In genomic region chr14:74614508-74615495, GRCh38 we compare ENCODE assay signal across 11 cellular contexts. TPM values are rescaled to one million over a fixed set of nuclear protein-coding genes. Genes with fewer than 3 reads are reported as not detected.
A peak's percentile ranks its signal among the peaks of the same experiment; 100 is the strongest.
DNase-seq lines count a peak whose midpoint lies in the region; ATAC-seq, FAIRE-seq and TF ChIP-seq lines count a peak whose summit lies in the region.
"Had no signal": no experiment of that assay in that cellular context is flagged by ENCODE, and none has a peak within 500 bp of the region (broad histone marks: within the 10 kb centered on the region; RNA-seq: fewer than 3 reads in every experiment).

No MANE protein-coding gene starts in this region.

- H3K27me3 Mint-ChIP-seq in activated T-helper 2 cell treated with anti-CD3 and anti-CD28 coated beads, Interferon-gamma antibody, Interleukin-2, Interleukin-4, amounts not matched to agents 10 μg/mL and 5 μg/mL and 100 μg/mL, durations not matched to agents 14 hours and 24 hours and 36 hours (ENCODE audit: low read depth) = peaks cover 35% of the 10 kb centered on the region

- H3K36me3 ChIP-seq in Panc1 (ENCODE audit: control insufficient read depth, insufficient read depth, low read length) = no peaks in the 10 kb centered on the region
- H3K36me3 ChIP-seq in fibroblast of lung (ENCODE audit: control insufficient read depth, insufficient read depth, low read length) = peaks cover 2% of the 10 kb centered on the region
- no peaks in the 10 kb centered on the region for H3K36me3 ChIP-seq in hepatocyte (replicated peaks; ENCODE audit: insufficient read depth, low read depth)
- H3K36me3 ChIP-seq: SJCRH30 had no signal

- H3K27me3 ChIP-seq in Panc1 (ENCODE audit: control insufficient read depth, insufficient read depth, low read length) (no peaks in the 10 kb centered on the region), fibroblast of lung (ENCODE audit: control insufficient read depth, insufficient read depth, low read length) (no peaks in the 10 kb centered on the region), hepatocyte (peaks cover 22% of the 10 kb centered on the region)
- H3K27me3 ChIP-seq: SJCRH30 had no signal

- ATAC-seq in Panc1 (no peak), Right ventricle myocardium superior (ENCODE audit: poor library complexity) (no peak)
- ATAC-seq: activated CD8-positive, alpha-beta memory T cell treated with anti-CD3 and anti-CD28 coated beads, Interleukin-2, amount 10 ng/mL, durations not matched to agents 7 days and 5 days had no signal

- H3K27ac ChIP-seq in Panc1 (ENCODE audit: low read length) (peak overlapping the region; percentile 95), fibroblast of lung (ENCODE audit: insufficient read depth, low read length) (no peak overlapping the region), hepatocyte (no peak overlapping the region)
- H3K27ac ChIP-seq: SJCRH30 had no signal

- no peak overlapping the region for H3K9ac ChIP-seq in fibroblast of lung (ENCODE audit: insufficient read depth, low read length)

- DNase-seq in A172 (ENCODE audit: low spot score) = peak; percentile 22
- no peak for DNase-seq in Panc1 (ENCODE audit: low read depth, low spot score)
- peak in 1 of 2 donors; percentile 58 for DNase-seq in fibroblast of lung (ENCODE audit: low read depth in 2 of 2)
- no peak for DNase-seq in Right ventricle myocardium superior
- DNase-seq in hepatocyte (ENCODE audit: low spot score) = no peak
- no peak for DNase-seq in activated T-helper 2 cell treated with anti-CD3 and anti-CD28 coated beads, Interferon-gamma antibody, Interleukin-2, Interleukin-4, amounts not matched to agents 10 μg/mL and 5 μg/mL and 100 μg/mL, durations not matched to agents 14 hours and 24 hours and 36 hours (ENCODE audit: low spot score)
- DNase-seq in stimulated activated CD4-positive, alpha-beta T cell treated with anti-CD3 and anti-CD28 coated beads, Interleukin-2, amount 100 ng/mL, for 24 hours = no peak
- DNase-seq: activated CD8-positive, alpha-beta memory T cell treated with anti-CD3 and anti-CD28 coated beads, Interleukin-2, amount 10 ng/mL, durations not matched to agents 7 days and 5 days; cerebellar nuclear complex; SJCRH30 had no signal

- H3K36me3 Mint-ChIP-seq in activated T-helper 2 cell treated with anti-CD3 and anti-CD28 coated beads, Interferon-gamma antibody, Interleukin-2, Interleukin-4, amounts not matched to agents 10 μg/mL and 5 μg/mL and 100 μg/mL, durations not matched to agents 14 hours and 24 hours and 36 hours (ENCODE audit: low read depth) = no peaks in the 10 kb centered on the region
- H3K36me3 Mint-ChIP-seq: activated CD8-positive, alpha-beta memory T cell treated with anti-CD3 and anti-CD28 coated beads, Interleukin-2, amount 10 ng/mL, durations not matched to agents 7 days and 5 days had no signal

- POLR2A ChIA-PET in Panc1 (lab: Charles Lee) = no interaction called here

- peak overlapping the region; percentile 66 for H3K4me2 ChIP-seq in fibroblast of lung (ENCODE audit: extremely low read depth, insufficient read depth, low read length)
- H3K4me2 ChIP-seq in hepatocyte = no peak overlapping the region

- BruUV-seq in Panc1 (replicated peaks; lab: Mats Ljungman, UMichigan) = no TSS peak

- peaks cover 49% of the 10 kb centered on the region for H3K4me1 Mint-ChIP-seq in activated T-helper 2 cell treated with anti-CD3 and anti-CD28 coated beads, Interferon-gamma antibody, Interleukin-2, Interleukin-4, amounts not matched to agents 10 μg/mL and 5 μg/mL and 100 μg/mL, durations not matched to agents 14 hours and 24 hours and 36 hours (ENCODE audit: low read depth)

- WGBS in hepatocyte (ENCODE audit: low lambda C conversion rate, missing lambda C conversion rate) = 87% methylated on average over 8 of the region's 8 CpGs

- H2AFZ ChIP-seq in fibroblast of lung (ENCODE audit: low read length) (no peak overlapping the region), hepatocyte (no peak overlapping the region)

- H3K79me2 ChIP-seq in fibroblast of lung (ENCODE audit: control insufficient read depth, insufficient read depth, low read length) (peaks cover 32% of the 10 kb centered on the region), hepatocyte (no peaks in the 10 kb centered on the region)

- H4K20me1 ChIP-seq in fibroblast of lung (ENCODE audit: control insufficient read depth, extremely low read depth, insufficient read depth, low read length) = no peaks in the 10 kb centered on the region
- no peaks in the 10 kb centered on the region for H4K20me1 ChIP-seq in hepatocyte (ENCODE audit: insufficient read depth, poor library complexity, severe bottlenecking)

- CTCF ChIA-PET in Panc1 (lab: Charles Lee) = no interaction called here

- in situ Hi-C loops in Panc1 (cut with HindIII; ENCODE audit: low pct_unique_long_range_greater_than_20kb, low sequenced_read_pairs) = no loop called here

- no peak overlapping the region for H3K4me3 Mint-ChIP-seq in activated T-helper 2 cell treated with anti-CD3 and anti-CD28 coated beads, Interferon-gamma antibody, Interleukin-2, Interleukin-4, amounts not matched to agents 10 μg/mL and 5 μg/mL and 100 μg/mL, durations not matched to agents 14 hours and 24 hours and 36 hours (ENCODE audit: low read depth)
- H3K4me3 Mint-ChIP-seq: activated CD8-positive, alpha-beta memory T cell treated with anti-CD3 and anti-CD28 coated beads, Interleukin-2, amount 10 ng/mL, durations not matched to agents 7 days and 5 days had no signal

- peaks cover 70% of the 10 kb centered on the region for H3K4me1 ChIP-seq in Panc1 (ENCODE audit: control insufficient read depth, insufficient read depth, low read length)
- peaks cover 44% of the 10 kb centered on the region for H3K4me1 ChIP-seq in fibroblast of lung (ENCODE audit: control insufficient read depth, extremely low read depth, insufficient read depth, low read length)
- peaks cover 15% of the 10 kb centered on the region for H3K4me1 ChIP-seq in hepatocyte (ENCODE audit: insufficient read depth)

- FAIRE-seq in G401.6 (lab: Jason Lieb, UNC) = peak; percentile 42

- H3K9me3 ChIP-seq in Panc1 (ENCODE audit: control insufficient read depth, insufficient read depth, low read depth, low read length) (no peaks in the 10 kb centered on the region), fibroblast of lung (ENCODE audit: control insufficient read depth, insufficient read depth, low read depth, low read length) (no peaks in the 10 kb centered on the region), hepatocyte (ENCODE audit: low read depth) (no peaks in the 10 kb centered on the region)
- H3K9me3 ChIP-seq: SJCRH30 had no signal

- TF ChIP-seq CTCF in Panc1 (IDR thresholded peaks at IDR 0.05) = no peak
- no peak for TF ChIP-seq CTCF in fibroblast of lung (conservative IDR thresholded peaks at IDR 0.05 in 1 of 2, IDR thresholded peaks at IDR 0.05 in 1 of 2; ENCODE audit: low read depth in 1 of 2, low read length in 2 of 2)
- TF ChIP-seq CTCF in hepatocyte (IDR thresholded peaks at IDR 0.05; ENCODE audit: poor library complexity) = no peak

- H3K4me3 ChIP-seq in Panc1 (ENCODE audit: low read depth in 2 of 2, low read length in 2 of 2) (peak overlapping the region in 1 of 2 experiments; percentile 11; a peak in 1 of 4 replicates), fibroblast of lung (replicated peaks in 1 of 4; ENCODE audit: control extremely low read depth in 1 of 4, insufficient read depth in 1 of 4, low read depth in 3 of 4, low read length in 4 of 4) (peak overlapping the region in 1 of 4 experiments; percentile 36), hepatocyte (no peak overlapping the region)
- H3K4me3 ChIP-seq: SJCRH30 had no signal

- H3K27ac Mint-ChIP-seq in activated T-helper 2 cell treated with anti-CD3 and anti-CD28 coated beads, Interferon-gamma antibody, Interleukin-2, Interleukin-4, amounts not matched to agents 10 μg/mL and 5 μg/mL and 100 μg/mL, durations not matched to agents 14 hours and 24 hours and 36 hours = no peak overlapping the region
- H3K27ac Mint-ChIP-seq: activated CD8-positive, alpha-beta memory T cell treated with anti-CD3 and anti-CD28 coated beads, Interleukin-2, amount 10 ng/mL, durations not matched to agents 7 days and 5 days had no signal

- intact Hi-C loops in Panc1 (cut with micrococcal nuclease; ENCODE audit: unreplicated experiment) = loop anchor here (10.0 kb wide), 1 partner anchor 70 kb away; no protein-coding TSS in a partner anchor
- intact Hi-C loops in Right ventricle myocardium superior (cut with DNase I) = loop anchor here (10.0 kb wide), 1 partner anchor 250 kb away; no protein-coding TSS in a partner anchor
- intact Hi-C loops in activated T-helper 2 cell treated with anti-CD3 and anti-CD28 coated beads, Interferon-gamma antibody, Interleukin-2, Interleukin-4, amounts not matched to agents 10 μg/mL and 5 μg/mL and 100 μg/mL, durations not matched to agents 14 hours and 24 hours and 36 hours (cut with micrococcal nuclease) = loop anchor here (5.0 kb wide), 4 partner anchors 52 to 253 kb away; no protein-coding TSS in a partner anchor

- no peaks in the 10 kb centered on the region for H3K9me3 Mint-ChIP-seq in activated T-helper 2 cell treated with anti-CD3 and anti-CD28 coated beads, Interferon-gamma antibody, Interleukin-2, Interleukin-4, amounts not matched to agents 10 μg/mL and 5 μg/mL and 100 μg/mL, durations not matched to agents 14 hours and 24 hours and 36 hours

- no peaks in the 10 kb centered on the region for H3K9me2 ChIP-seq in hepatocyte (replicated peaks; ENCODE audit: insufficient read depth)

RNA-seq across cellular contexts. Expression of gene LTBP2, which starts 2.8 kb away (rescaled TPM):
- total RNA-seq in A172 (2014; rRNA removed; shearing (Covaris generic)) = 5.7 and 5.8 TPM in 2 replicates
- total RNA-seq in Panc1 (2021; ENCODE audit: unreplicated experiment) (69.8 TPM), fibroblast of lung (243 and 514 TPM in 2 replicates), Right ventricle myocardium superior (11.9 TPM), hepatocyte (3.0 and 8.6 TPM in 2 replicates)
- 71.3 TPM for polyA plus RNA-seq in Panc1 (2012; ENCODE audit: insufficient read length)
- polyA plus RNA-seq in fibroblast of lung (108 and 112 TPM in 2 replicates), hepatocyte (6.7 and 7.6 TPM in 2 replicates)
- polyA plus RNA-seq in fibroblast of lung (2012) = 184 and 214 TPM in 2 replicates
- polyA minus RNA-seq in fibroblast of lung (ENCODE audit: low replicate concordance) = 328 and 406 TPM in 2 replicates
- total RNA-seq in activated T-helper 2 cell treated with anti-CD3 and anti-CD28 coated beads, Interferon-gamma antibody, Interleukin-2, Interleukin-4, amounts not matched to agents 10 μg/mL and 5 μg/mL and 100 μg/mL, durations not matched to agents 14 hours and 24 hours and 36 hours = 0.07 and 0.23 TPM in 2 replicates
